Comparison of ENCODE assay signal across 8 cellular contexts in genomic region chr6:8219352-8219943, GRCh38.
DNase-seq lines count a peak whose midpoint lies in the region; ATAC-seq, FAIRE-seq and TF ChIP-seq lines count a peak whose summit lies in the region.

No MANE protein-coding gene starts in this region.

- intact Hi-C loops in CD14-positive monocyte (cut with micrococcal nuclease), result loop anchor here (2.0 to 5.0 kb wide), 2 partner anchors 87 to 89 kb away; no protein-coding TSS in a partner anchor

- H3K9me3 Mint-ChIP-seq in CD14-positive monocyte (no peaks in the 10 kb centered on the region), glutamatergic neuron (ENCODE audit: unreplicated experiment) (no peaks in the 10 kb centered on the region)
- peaks cover 0 to 1% of the 10 kb centered on the region in 2 donors for H3K9me3 Mint-ChIP-seq in activated T-cell treated with anti-CD3 and anti-CD28 coated beads, Interleukin-2, amount 50 U/mL, for 72 hours
- no peaks in the 10 kb centered on the region for H3K9me3 Mint-ChIP-seq in T-helper 2 cell treated with Interferon-gamma antibody and Interleukin-4, amounts not matched to agents 5 μg/mL and 100 μg/mL, for 36 hours

- H3K4me1 Mint-ChIP-seq in CD14-positive monocyte (no peaks in the 10 kb centered on the region), glutamatergic neuron (ENCODE audit: low read depth, unreplicated experiment) (no peaks in the 10 kb centered on the region)
- no peaks in the 10 kb centered on the region for H3K4me1 Mint-ChIP-seq in activated T-cell treated with anti-CD3 and anti-CD28 coated beads, Interleukin-2, amount 50 U/mL, for 72 hours (ENCODE audit: low read depth)
- H3K4me1 Mint-ChIP-seq in T-helper 2 cell treated with Interferon-gamma antibody and Interleukin-4, amounts not matched to agents 5 μg/mL and 100 μg/mL, for 36 hours (ENCODE audit: low read depth), result no peaks in the 10 kb centered on the region

- DNase-seq in CD14-positive monocyte (ENCODE audit: low spot score) (no peak), GM12892 (ENCODE audit: insufficient read length) (peak; percentile 10), NCI-H460 (ENCODE audit: extremely low read depth, low read depth) (peak; percentile 35), glutamatergic neuron (no peak), skeletal muscle cell (ENCODE audit: low read depth) (peak; percentile 12)
- DNase-seq in activated T-cell treated with anti-CD3 and anti-CD28 coated beads, Interleukin-2, amount 50 U/mL, for 72 hours, result peak; percentile 32 to 33
- no peak for DNase-seq in T-helper 2 cell treated with Interferon-gamma antibody and Interleukin-4, amounts not matched to agents 5 μg/mL and 100 μg/mL, for 36 hours (ENCODE audit: low spot score)

- TF ChIP-seq POLR2A in GM12892 (IDR thresholded peaks at IDR 0.05; ENCODE audit: low read depth, low read length), result no peak

- H3K27me3 Mint-ChIP-seq in CD14-positive monocyte (ENCODE audit: low read depth in 3 of 3) (peaks cover 4 to 10% (median 5%) of the 10 kb centered on the region in 3 donors), glutamatergic neuron (ENCODE audit: unreplicated experiment) (no peaks in the 10 kb centered on the region)
- peaks cover 6% of the 10 kb centered on the region for H3K27me3 Mint-ChIP-seq in activated T-cell treated with anti-CD3 and anti-CD28 coated beads, Interleukin-2, amount 50 U/mL, for 72 hours (ENCODE audit: low read depth)
- H3K27me3 Mint-ChIP-seq in T-helper 2 cell treated with Interferon-gamma antibody and Interleukin-4, amounts not matched to agents 5 μg/mL and 100 μg/mL, for 36 hours (ENCODE audit: low read depth), result peaks cover 5% of the 10 kb centered on the region

- H3K27ac Mint-ChIP-seq in CD14-positive monocyte (no peak overlapping the region), glutamatergic neuron (ENCODE audit: unreplicated experiment) (no peak overlapping the region)
- H3K27ac Mint-ChIP-seq in activated T-cell treated with anti-CD3 and anti-CD28 coated beads, Interleukin-2, amount 50 U/mL, for 72 hours, result no peak overlapping the region
- no peak overlapping the region for H3K27ac Mint-ChIP-seq in T-helper 2 cell treated with Interferon-gamma antibody and Interleukin-4, amounts not matched to agents 5 μg/mL and 100 μg/mL, for 36 hours

- TF ChIP-seq CTCF in CD14-positive monocyte (IDR thresholded peaks at IDR 0.05) (peak; percentile 77), glutamatergic neuron (IDR thresholded peaks at IDR 0.05; ENCODE audit: partially characterized antibody, unreplicated experiment) (peak; percentile 85)

- H3K4me3 ChIP-seq in skeletal muscle cell (ENCODE audit: low read depth, low read length), result no peak overlapping the region

- ATAC-seq in HG03045 (IDR thresholded peaks at IDR 0.05; ENCODE audit: unreplicated experiment), result peak; percentile 70
- ATAC-seq in activated T-cell treated with anti-CD3 and anti-CD28 coated beads, Interleukin-2, amount 50 U/mL, for 72 hours (replicated peaks in 1 of 2), result peak; percentile 42 to 51

- peak; percentile 70 for FAIRE-seq in GM12892 (lab: Jason Lieb, UNC)

- no peaks in the 10 kb centered on the region for H3K36me3 Mint-ChIP-seq in CD14-positive monocyte
- H3K36me3 Mint-ChIP-seq in activated T-cell treated with anti-CD3 and anti-CD28 coated beads, Interleukin-2, amount 50 U/mL, for 72 hours (ENCODE audit: insufficient read depth in 2 of 2), result no peaks in the 10 kb centered on the region
- H3K36me3 Mint-ChIP-seq in glutamatergic neuron (ENCODE audit: unreplicated experiment), result no peaks in the 10 kb centered on the region
- H3K36me3 Mint-ChIP-seq in T-helper 2 cell treated with Interferon-gamma antibody and Interleukin-4, amounts not matched to agents 5 μg/mL and 100 μg/mL, for 36 hours (ENCODE audit: low read depth), result no peaks in the 10 kb centered on the region

- H3K4me3 Mint-ChIP-seq in CD14-positive monocyte, result no peak overlapping the region
- no peak overlapping the region for H3K4me3 Mint-ChIP-seq in activated T-cell treated with anti-CD3 and anti-CD28 coated beads, Interleukin-2, amount 50 U/mL, for 72 hours
- H3K4me3 Mint-ChIP-seq in glutamatergic neuron (ENCODE audit: unreplicated experiment), result no peak overlapping the region
- no peak overlapping the region for H3K4me3 Mint-ChIP-seq in T-helper 2 cell treated with Interferon-gamma antibody and Interleukin-4, amounts not matched to agents 5 μg/mL and 100 μg/mL, for 36 hours

Comparison
In these comparisons a context has a peak if more than half of its experiments do, and no peak if none do; other contexts are left out.
1. DNase-seq: peak in GM12892 (single experiment), NCI-H460 (single experiment), activated T-cell treated with anti-CD3 and anti-CD28 coated beads, Interleukin-2, amount 50 U/mL, for 72 hours (2 of 2) and skeletal muscle cell (single experiment); none in CD14-positive monocyte (single experiment), glutamatergic neuron (single experiment) and T-helper 2 cell treated with Interferon-gamma antibody and Interleukin-4, amounts not matched to agents 5 μg/mL and 100 μg/mL, for 36 hours (single experiment).